1 cellular context compared by ENCODE assay signal in the genomic region with DNA sequence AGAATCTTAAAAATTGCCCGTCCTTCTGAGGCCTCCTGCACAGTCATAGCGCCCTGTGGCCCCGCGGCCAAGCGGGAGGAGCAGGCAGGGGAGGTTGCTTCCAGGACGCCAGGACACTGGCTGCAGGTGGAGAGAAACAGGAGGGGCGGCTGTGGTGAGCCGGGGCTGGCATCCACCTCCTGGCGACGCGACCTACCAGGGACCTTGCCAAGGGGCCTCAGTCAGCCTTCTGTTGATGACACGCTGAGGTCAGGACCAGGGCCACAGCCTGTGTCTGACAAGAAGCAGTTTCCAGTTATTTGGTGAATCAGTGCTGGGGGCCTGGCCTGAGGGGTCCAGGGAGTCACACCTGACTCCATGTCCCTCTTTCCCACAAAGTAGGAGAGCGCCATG.
TF ChIP-seq lines count a peak whose summit lies in the region.

No MANE protein-coding gene starts in this region.

TF ChIP-seq in IMR-90, 13 proteins besides CTCF, POLR2A, EP300 and RAD21:
- TF ChIP-seq CEBPB (IDR thresholded peaks at IDR 0.05; ENCODE audit: low read depth, low read length) (no peak), MAZ (IDR thresholded peaks at IDR 0.05; ENCODE audit: borderline replicate concordance, low read depth, low read length) (no peak), BHLHE40 (IDR thresholded peaks at IDR 0.05; ENCODE audit: low read depth, low read length) (no peak), FOS (IDR thresholded peaks at IDR 0.05; ENCODE audit: low read depth, low read length) (no peak), CHD1 (IDR thresholded peaks at IDR 0.05; ENCODE audit: low read depth, low read length) (no peak), NFE2L2 (IDR thresholded peaks at IDR 0.05; ENCODE audit: low read depth, low read length) (no peak), SMC3 (IDR thresholded peaks at IDR 0.05; ENCODE audit: low read depth, low read length) (no peak), MAFK (IDR thresholded peaks at IDR 0.05; ENCODE audit: low read depth, low read length) (no peak), RCOR1 (IDR thresholded peaks at IDR 0.05; ENCODE audit: insufficient replicate concordance, low read length) (no peak), MXI1 (IDR thresholded peaks at IDR 0.05; ENCODE audit: borderline replicate concordance, low read depth, low read length) (no peak), RFX5 (IDR thresholded peaks at IDR 0.05; ENCODE audit: low read depth, low read length) (no peak)
- TF ChIP-seq, protein P1, sequence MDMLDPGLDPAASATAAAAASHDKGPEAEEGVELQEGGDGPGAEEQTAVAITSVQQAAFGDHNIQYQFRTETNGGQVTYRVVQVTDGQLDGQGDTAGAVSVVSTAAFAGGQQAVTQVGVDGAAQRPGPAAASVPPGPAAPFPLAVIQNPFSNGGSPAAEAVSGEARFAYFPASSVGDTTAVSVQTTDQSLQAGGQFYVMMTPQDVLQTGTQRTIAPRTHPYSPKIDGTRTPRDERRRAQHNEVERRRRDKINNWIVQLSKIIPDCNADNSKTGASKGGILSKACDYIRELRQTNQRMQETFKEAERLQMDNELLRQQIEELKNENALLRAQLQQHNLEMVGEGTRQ (IDR thresholded peaks at IDR 0.05; ENCODE audit: low read depth, low read length): no peak
- TF ChIP-seq, protein P2, sequence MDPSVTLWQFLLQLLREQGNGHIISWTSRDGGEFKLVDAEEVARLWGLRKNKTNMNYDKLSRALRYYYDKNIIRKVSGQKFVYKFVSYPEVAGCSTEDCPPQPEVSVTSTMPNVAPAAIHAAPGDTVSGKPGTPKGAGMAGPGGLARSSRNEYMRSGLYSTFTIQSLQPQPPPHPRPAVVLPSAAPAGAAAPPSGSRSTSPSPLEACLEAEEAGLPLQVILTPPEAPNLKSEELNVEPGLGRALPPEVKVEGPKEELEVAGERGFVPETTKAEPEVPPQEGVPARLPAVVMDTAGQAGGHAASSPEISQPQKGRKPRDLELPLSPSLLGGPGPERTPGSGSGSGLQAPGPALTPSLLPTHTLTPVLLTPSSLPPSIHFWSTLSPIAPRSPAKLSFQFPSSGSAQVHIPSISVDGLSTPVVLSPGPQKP (IDR thresholded peaks at IDR 0.05; ENCODE audit: borderline replicate concordance, low read depth, low read length): no peak
